Comparison of ENCODE assay signal across 1 cellular context in genomic region chr13:57631607-57632275, GRCh38.
TF ChIP-seq lines count a peak whose summit lies in the region.

TSS of gene PCDH17 (plus strand) at chr13:57631744. CDS start at chr13:57632547, 803 bp downstream.

TF ChIP-seq in HepG2, 621 proteins besides CTCF, POLR2A, EP300 and RAD21 (continued from another document):
- TF ChIP-seq LRRFIP1 (CRISPR knock-in tag; conservative IDR thresholded peaks at IDR 0.05) (no peak), DBP (CRISPR knock-in tag; IDR thresholded peaks at IDR 0.05; ENCODE audit: not compliant biosample characterization) (no peak), NFYC (CRISPR knock-in tag; IDR thresholded peaks at IDR 0.05) (no peak), MTF1 (CRISPR knock-in tag; IDR thresholded peaks at IDR 0.05) (no peak), ZBTB46 (CRISPR knock-in tag; IDR thresholded peaks at IDR 0.05; ENCODE audit: borderline replicate concordance) (no peak), FOXM1 (CRISPR knock-in tag; IDR thresholded peaks at IDR 0.05) (no peak), SKI (IDR thresholded peaks at IDR 0.05; ENCODE audit: partially characterized antibody) (no peak), KLF9 (CRISPR knock-in tag; IDR thresholded peaks at IDR 0.05; ENCODE audit: low read depth) (no peak)
